16 cellular contexts compared by ENCODE assay signal in the genomic region with DNA sequence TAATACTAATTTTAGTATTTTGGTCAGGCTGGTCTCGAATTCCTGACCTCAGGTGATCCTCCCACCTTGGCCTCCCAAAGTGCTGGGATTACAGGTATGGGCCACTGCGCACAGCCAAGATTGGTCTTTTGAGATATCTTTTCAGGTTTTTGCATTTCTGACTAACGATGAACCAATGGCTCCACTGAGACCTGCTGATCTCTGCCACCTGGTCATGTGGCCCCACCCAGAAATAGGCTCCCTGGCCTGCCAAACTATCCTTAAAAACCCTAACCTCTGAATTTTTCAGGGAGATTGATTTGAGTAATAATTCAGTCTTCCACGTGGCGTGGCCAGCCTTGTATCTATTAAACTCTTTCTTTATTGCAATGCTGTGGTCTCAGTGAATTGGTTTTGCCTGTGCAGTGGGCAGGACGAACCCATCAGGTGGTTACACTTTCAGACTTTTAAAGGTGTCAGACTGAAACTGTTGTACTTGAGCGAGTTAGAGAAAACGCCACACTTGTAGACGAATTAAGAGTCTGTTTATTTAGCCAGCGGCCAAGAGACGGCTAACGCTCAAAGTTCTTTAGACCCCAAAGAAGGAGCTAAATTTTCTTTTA.
DNase-seq lines count a peak whose midpoint lies in the region; ATAC-seq and TF ChIP-seq lines count a peak whose summit lies in the region.
"Had no signal": no experiment of that assay in that cellular context is flagged by ENCODE, and none has a peak within 500 bp of the region (broad histone marks: within the 10 kb centered on the region; RNA-seq: fewer than 3 reads in every experiment).

No MANE protein-coding gene starts in this region.

- no peaks in the 10 kb centered on the region for H3K27me3 ChIP-seq in BLaER1 treated with 17β-estradiol and CSF1 and Interleukin-3, amounts not matched to agents 10 nM and 100 nM
- H3K27me3 ChIP-seq in HUES64 (ENCODE audit: insufficient read depth, low read length) = no peaks in the 10 kb centered on the region
- peaks cover 0 to 5% (median 0%) of the 10 kb centered on the region in 7 donors for H3K27me3 ChIP-seq in heart right ventricle
- H3K27me3 ChIP-seq: transverse colon had no signal

- H3K9me3 ChIP-seq in BLaER1 treated with 17β-estradiol and CSF1 and Interleukin-3, amounts not matched to agents 10 nM and 100 nM (replicated peaks in 1 of 11) = no peaks in the 10 kb centered on the region
- H3K9me3 ChIP-seq in HUES64 (ENCODE audit: insufficient read depth, low read depth, low read length) (peaks cover 19% of the 10 kb centered on the region), heart right ventricle (peaks cover 0 to 4% (median 0%) of the 10 kb centered on the region in 11 donors)
- H3K9me3 ChIP-seq: A549, esophagus squamous epithelium, left ventricle myocardium inferior, transverse colon had no signal

- H3K4me3 Mint-ChIP-seq in CD14-positive monocyte = no peak overlapping the region
- H3K4me3 Mint-ChIP-seq: brain had no signal

- no peaks in the 10 kb centered on the region for H3K4me1 Mint-ChIP-seq in CD14-positive monocyte

- intact Hi-C loops in heart right ventricle (cut with DNase I) = no loop called here
- intact Hi-C loops in CD14-positive monocyte (cut with micrococcal nuclease) = no loop called here

- H3K4me1 ChIP-seq in BLaER1 treated with 17β-estradiol and CSF1 and Interleukin-3, amounts not matched to agents 10 nM and 100 nM = peaks cover 45 to 98% (median 78%) of the 10 kb centered on the region in 10 experiments
- peaks cover 42% of the 10 kb centered on the region for H3K4me1 ChIP-seq in HUES64 (ENCODE audit: insufficient read depth, low read length)
- peaks cover 0 to 4% (median 0%) of the 10 kb centered on the region in 9 donors for H3K4me1 ChIP-seq in heart right ventricle
- H3K4me1 ChIP-seq: A549, left ventricle myocardium inferior, transverse colon had no signal

- peaks cover 0 to 9% (median 3%) of the 10 kb centered on the region in 7 donors for H3K9me3 Mint-ChIP-seq in CD14-positive monocyte

- H3K4me3 ChIP-seq in BLaER1 treated with 17β-estradiol and CSF1 and Interleukin-3, amounts not matched to agents 10 nM and 100 nM = peak overlapping the region; percentile 43 to 79 (median 68); a peak in 19 of 20 replicates
- H3K4me3 ChIP-seq in HUES64 (ENCODE audit: low read length) = no peak overlapping the region
- no peak overlapping the region for H3K4me3 ChIP-seq in heart right ventricle
- H3K4me3 ChIP-seq: A549, GM23248, left ventricle myocardium inferior, transverse colon had no signal

- peak overlapping the region; percentile 59 to 94 (median 86); a peak in 21 of 22 replicates for H3K9ac ChIP-seq in BLaER1 treated with 17β-estradiol and CSF1 and Interleukin-3, amounts not matched to agents 10 nM and 100 nM
- peak overlapping the region; percentile 11; the same call in 1 of the 2 replicates for H3K9ac ChIP-seq in HUES64 (ENCODE audit: low read depth, low read length)
- H3K9ac ChIP-seq: GM23248 had no signal

- DNase-seq in heart right ventricle (no peak), CD14-positive monocyte (ENCODE audit: low spot score) (no peak), DMS79 (lab: John Stamatoyannopoulos, UW) (no peak), NCI-H345 (lab: John Stamatoyannopoulos, UW) (no peak)
- DNase-seq: DND-41, esophagus squamous epithelium, GM23248, left ventricle myocardium inferior, T-helper 1 cell, transverse colon had no signal

- peaks cover 7 to 26% (median 23%) of the 10 kb centered on the region in 3 donors for H3K27me3 Mint-ChIP-seq in CD14-positive monocyte (ENCODE audit: low read depth in 3 of 3)

- H3K27ac ChIP-seq in BLaER1 treated with 17β-estradiol and CSF1 and Interleukin-3, amounts not matched to agents 10 nM and 100 nM = peak overlapping the region in 10 of 11 experiments; percentile 43 to 95 (median 90); a peak in 21 of 22 replicates
- H3K27ac ChIP-seq in HUES64 (ENCODE audit: low read depth, low read length) (peak overlapping the region; percentile 93), heart right ventricle (no peak overlapping the region)
- H3K27ac ChIP-seq: A549, esophagus squamous epithelium, GM23248, left ventricle myocardium inferior, transverse colon had no signal

- peaks cover 0 to 34% (median 5%) of the 10 kb centered on the region in 11 experiments; a peak in 8 of 22 replicates for H3K36me3 ChIP-seq in BLaER1 treated with 17β-estradiol and CSF1 and Interleukin-3, amounts not matched to agents 10 nM and 100 nM
- H3K36me3 ChIP-seq in HUES64 (ENCODE audit: insufficient read depth, low read length) = no peaks in the 10 kb centered on the region
- no peaks in the 10 kb centered on the region for H3K36me3 ChIP-seq in heart right ventricle
- H3K36me3 ChIP-seq: esophagus squamous epithelium, left ventricle myocardium inferior, transverse colon had no signal

- TF ChIP-seq CTCF in heart right ventricle (IDR thresholded peaks at IDR 0.05) (no peak), CD14-positive monocyte (IDR thresholded peaks at IDR 0.05) (no peak)

- ATAC-seq in GM19452 (IDR thresholded peaks at IDR 0.05; ENCODE audit: unreplicated experiment) = peak; percentile 83
- ATAC-seq in HG02884 (IDR thresholded peaks at IDR 0.05; ENCODE audit: unreplicated experiment) = peak; percentile 72
- no peak for ATAC-seq in heart right ventricle
- ATAC-seq: A549 had no signal

- H3K4me2 ChIP-seq in BLaER1 treated with 17β-estradiol and CSF1 and Interleukin-3, amounts not matched to agents 10 nM and 100 nM = peak overlapping the region; percentile 81 to 98 (median 92)
- H3K4me2 ChIP-seq: A549 had no signal

- WGBS in HUES64 = 81% methylated on average over 12 of the region's 12 CpGs
- 78 to 80% methylated on average over 12 of the region's 12 CpGs for WGBS in heart right ventricle, 2 donors

- H3K27ac Mint-ChIP-seq in CD14-positive monocyte = no peak overlapping the region
- H3K27ac Mint-ChIP-seq: brain had no signal

- H4K20me1 ChIP-seq in BLaER1 treated with 17β-estradiol and CSF1 and Interleukin-3, amounts not matched to agents 10 nM and 100 nM = no peaks in the 10 kb centered on the region

- no peaks in the 10 kb centered on the region for H3K36me3 Mint-ChIP-seq in CD14-positive monocyte
- H3K36me3 Mint-ChIP-seq: brain had no signal

Comparison
In these comparisons a context has a peak if more than half of its experiments do, and no peak if none do; other contexts are left out.
1. H3K27ac ChIP-seq: peak in BLaER1 treated with 17β-estradiol and CSF1 and Interleukin-3, amounts not matched to agents 10 nM and 100 nM (10 of 11) and HUES64 (single experiment); none in heart right ventricle (0 of 10).
2. H3K4me3 ChIP-seq: peak in BLaER1 treated with 17β-estradiol and CSF1 and Interleukin-3, amounts not matched to agents 10 nM and 100 nM (10 of 10); none in HUES64 (single experiment) and heart right ventricle (0 of 10).
3. ATAC-seq: peak in GM19452 (single experiment) and HG02884 (single experiment); none in heart right ventricle (0 of 8).